In the genomic region with DNA sequence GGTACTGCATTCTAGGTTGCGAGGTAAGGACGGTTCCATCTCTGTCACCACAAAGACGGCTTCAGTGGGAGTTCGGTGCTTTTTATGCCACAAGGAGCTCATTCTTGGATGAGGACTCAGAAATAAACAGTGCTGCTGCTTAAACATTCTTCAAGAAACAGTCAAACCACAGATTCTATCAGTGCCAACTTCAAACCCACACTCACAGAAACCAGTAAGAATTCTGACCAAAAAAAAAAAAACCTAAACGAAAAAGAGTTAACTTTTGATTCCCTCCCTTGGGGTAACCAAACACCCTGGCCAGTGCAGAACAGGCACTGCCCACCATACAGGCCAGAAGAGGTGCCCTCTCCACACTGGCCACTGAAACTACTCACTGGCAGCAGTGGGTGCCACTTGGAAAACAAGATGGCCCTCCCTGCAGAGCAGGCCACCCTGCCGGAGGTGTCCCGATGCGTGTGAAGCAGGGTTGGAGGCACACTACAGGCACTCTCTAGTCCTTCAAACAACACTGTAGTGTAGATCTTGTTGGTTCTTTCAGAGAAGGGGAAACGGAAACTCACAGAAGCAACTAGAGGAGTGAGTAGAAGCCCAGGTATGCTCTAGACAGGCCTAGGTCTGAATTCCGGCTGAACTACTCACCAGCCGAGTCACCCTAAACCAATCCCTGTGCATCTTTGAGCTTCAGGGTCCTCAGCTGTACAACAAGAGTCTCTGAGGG, we compare ENCODE assay signal across 11 cellular contexts.
A peak's percentile ranks its signal among the peaks of the same experiment; 100 is the strongest.
DNase-seq lines count a peak whose midpoint lies in the region; ATAC-seq, FAIRE-seq and TF ChIP-seq lines count a peak whose summit lies in the region.
"Had no signal": no experiment of that assay in that cellular context is flagged by ENCODE, and none has a peak within 500 bp of the region (broad histone marks: within the 10 kb centered on the region; RNA-seq: fewer than 3 reads in every experiment).

No MANE protein-coding gene starts in this region.

- peaks cover 17% of the 10 kb centered on the region for H3K36me3 Mint-ChIP-seq in astrocyte (ENCODE audit: low read depth, unreplicated experiment)

- no peaks in the 10 kb centered on the region for H3K9me2 ChIP-seq in hepatocyte (replicated peaks; ENCODE audit: insufficient read depth)

- H2AFZ ChIP-seq in astrocyte (ENCODE audit: low read depth, low read length) (peak overlapping the region; percentile 71), hepatocyte (no peak overlapping the region)

- peaks cover 63% of the 10 kb centered on the region for H3K4me1 Mint-ChIP-seq in astrocyte (ENCODE audit: low read depth, unreplicated experiment)

- H3K4me1 ChIP-seq in astrocyte (ENCODE audit: insufficient read depth, low read length) (peaks cover 53% of the 10 kb centered on the region), mucosa of descending colon (ENCODE audit: low read depth) (no peaks in the 10 kb centered on the region), hepatocyte (ENCODE audit: insufficient read depth) (peaks cover 5% of the 10 kb centered on the region), colonic mucosa (no peaks in the 10 kb centered on the region)
- H3K4me1 ChIP-seq: vagina had no signal

- H3K4me2 ChIP-seq in astrocyte (ENCODE audit: low read length) = peak overlapping the region; percentile 87
- H3K4me2 ChIP-seq in hepatocyte = no peak overlapping the region

- WGBS in hepatocyte (ENCODE audit: low lambda C conversion rate, missing lambda C conversion rate) = 96% methylated on average over 11 of the region's 11 CpGs

- intact Hi-C loops in mucosa of descending colon (cut with DNase I, micrococcal nuclease) = no loop called here
- intact Hi-C loops in colonic mucosa (cut with DNase I) = no loop called here

- FAIRE-seq in RCC 7860 (lab: Jason Lieb, UNC) = peak; percentile 89
- peak; percentile 99 for FAIRE-seq in astrocyte (lab: Jason Lieb, UNC)

- H4K20me1 ChIP-seq in astrocyte (ENCODE audit: insufficient read depth, low read length) (no peaks in the 10 kb centered on the region), hepatocyte (ENCODE audit: insufficient read depth, poor library complexity, severe bottlenecking) (no peaks in the 10 kb centered on the region)

- peak overlapping the region; percentile 99 for H3K27ac ChIP-seq in astrocyte (ENCODE audit: low read depth, low read length)
- no peak overlapping the region for H3K27ac ChIP-seq in hepatocyte
- H3K27ac ChIP-seq in colonic mucosa = no peak overlapping the region
- H3K27ac ChIP-seq: gastroesophageal sphincter, vagina had no signal

- H3K79me2 ChIP-seq in astrocyte (ENCODE audit: insufficient read depth, low read length) (no peaks in the 10 kb centered on the region), hepatocyte (no peaks in the 10 kb centered on the region)

- DNase-seq in EH (ENCODE audit: low read depth) (peak; percentile 91), RCC 7860 (ENCODE audit: low spot score) (peak; percentile 96), astrocyte (ENCODE audit: low read depth) (peak; percentile 97), mucosa of descending colon (no peak), nucleus accumbens (lab: John Stamatoyannopoulos, UW) (no peak), hepatocyte (ENCODE audit: low spot score) (no peak), COLO668 (lab: John Stamatoyannopoulos, UW; ENCODE audit: unreplicated experiment) (no peak), colonic mucosa (no peak)
- DNase-seq: NCI-H187 treated with DMSO at 0.1 percent for 48 hours had no signal

- TF ChIP-seq CTCF in astrocyte (IDR thresholded peaks at IDR 0.05; ENCODE audit: insufficient read depth, low read depth, low read length) (no peak), mucosa of descending colon (IDR thresholded peaks at IDR 0.05) (no peak), hepatocyte (IDR thresholded peaks at IDR 0.05; ENCODE audit: poor library complexity) (no peak), colonic mucosa (IDR thresholded peaks at IDR 0.05) (no peak)

- peaks cover 8% of the 10 kb centered on the region for H3K9me3 Mint-ChIP-seq in astrocyte (ENCODE audit: unreplicated experiment)

- peak overlapping the region; percentile 55 for H3K4me3 ChIP-seq in astrocyte (ENCODE audit: insufficient read depth, low read depth, low read length)
- no peak overlapping the region for H3K4me3 ChIP-seq in mucosa of descending colon
- no peak overlapping the region for H3K4me3 ChIP-seq in hepatocyte
- H3K4me3 ChIP-seq in colonic mucosa = no peak overlapping the region
- H3K4me3 ChIP-seq: gastroesophageal sphincter, vagina had no signal

- H3K27me3 ChIP-seq in astrocyte (ENCODE audit: insufficient read depth, low read length) (no peaks in the 10 kb centered on the region), hepatocyte (no peaks in the 10 kb centered on the region), colonic mucosa (no peaks in the 10 kb centered on the region)
- H3K27me3 ChIP-seq: gastroesophageal sphincter, vagina had no signal

- peaks cover 9% of the 10 kb centered on the region for H3K27me3 Mint-ChIP-seq in astrocyte (ENCODE audit: low read depth, unreplicated experiment)

- H3K36me3 ChIP-seq in astrocyte (ENCODE audit: insufficient read depth, low read length) = no peaks in the 10 kb centered on the region
- no peaks in the 10 kb centered on the region for H3K36me3 ChIP-seq in mucosa of descending colon (ENCODE audit: low read depth)
- no peaks in the 10 kb centered on the region for H3K36me3 ChIP-seq in hepatocyte (replicated peaks; ENCODE audit: insufficient read depth, low read depth)
- H3K36me3 ChIP-seq in colonic mucosa = no peaks in the 10 kb centered on the region
- H3K36me3 ChIP-seq: gastroesophageal sphincter, vagina had no signal

- H3K9ac ChIP-seq in astrocyte (ENCODE audit: low read length) (peak overlapping the region; percentile 86), colonic mucosa (ENCODE audit: low read depth in 2 of 2, low read length in 2 of 2) (no peak overlapping the region)

- H3K4me3 Mint-ChIP-seq in astrocyte (ENCODE audit: unreplicated experiment) = peak overlapping the region; percentile 31

- peak; percentile 13 for ATAC-seq in mucosa of descending colon
- ATAC-seq: gastroesophageal sphincter had no signal

- no peaks in the 10 kb centered on the region for H3K9me3 ChIP-seq in astrocyte (ENCODE audit: insufficient read depth, low read depth, low read length)
- no peaks in the 10 kb centered on the region for H3K9me3 ChIP-seq in mucosa of descending colon
- H3K9me3 ChIP-seq in hepatocyte (ENCODE audit: low read depth) = no peaks in the 10 kb centered on the region
- H3K9me3 ChIP-seq in colonic mucosa = no peaks in the 10 kb centered on the region
- H3K9me3 ChIP-seq: gastroesophageal sphincter, vagina had no signal

- peak overlapping the region; percentile 96 for H3K27ac Mint-ChIP-seq in astrocyte (ENCODE audit: unreplicated experiment)

Comparison
In these comparisons a context has a peak if more than half of its experiments do, and no peak if none do; other contexts are left out.
1. DNase-seq: peak in EH (single experiment), RCC 7860 (single experiment) and astrocyte (single experiment); none in mucosa of descending colon (0 of 3), nucleus accumbens (0 of 56), hepatocyte (single experiment), COLO668 (single experiment) and colonic mucosa (single experiment).